Comparison of ENCODE assay signal across 8 cellular contexts in the genomic region with DNA sequence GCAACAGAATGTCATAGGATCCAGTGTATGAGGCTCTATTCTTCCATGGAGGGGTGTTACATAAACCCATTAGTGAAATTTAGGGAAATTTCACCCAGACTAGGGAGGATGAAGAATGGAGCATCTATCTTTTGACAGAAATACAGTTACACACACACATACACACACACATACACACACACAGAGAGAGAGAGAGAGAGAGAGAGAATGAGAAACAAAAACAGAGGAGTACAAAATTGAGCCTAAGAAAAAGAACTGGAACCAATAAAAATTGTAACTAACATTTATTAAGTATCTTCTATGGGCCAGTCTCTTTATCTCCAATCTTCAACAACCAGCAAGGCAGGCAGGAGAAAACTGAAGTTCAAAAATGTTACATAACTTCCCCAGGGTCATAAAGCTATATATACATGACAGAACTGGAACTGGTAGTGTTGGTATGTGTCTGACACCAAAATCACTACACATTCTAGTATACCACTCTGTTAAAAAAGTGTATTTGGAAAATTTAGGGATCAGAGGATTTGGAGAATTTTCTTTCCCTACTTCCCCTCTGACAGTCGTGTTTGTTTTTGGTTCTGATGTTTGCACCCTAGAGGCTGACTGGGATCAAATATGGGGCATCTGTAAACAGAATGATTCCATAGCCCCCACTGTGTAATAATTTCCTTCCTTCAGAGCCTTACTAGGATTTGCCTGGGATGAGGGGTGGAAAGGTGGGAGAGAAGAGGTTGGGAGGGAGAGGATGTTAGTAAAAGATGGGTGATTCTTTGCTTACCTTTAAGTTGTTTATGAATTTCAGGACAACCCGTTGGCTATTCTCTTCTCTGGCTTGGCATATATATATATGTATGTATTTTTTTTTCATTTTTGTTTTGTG. TPM values are rescaled to one million over a fixed set of nuclear protein-coding genes. Genes with fewer than 3 reads are reported as not detected.
A peak's percentile ranks its signal among the peaks of the same experiment; 100 is the strongest.
DNase-seq lines count a peak whose midpoint lies in the region; ATAC-seq and TF ChIP-seq lines count a peak whose summit lies in the region.

No MANE protein-coding gene starts in this region.

- peaks cover 20% of the 10 kb centered on the region for H3K27me3 Mint-ChIP-seq in activated naive CD4-positive, alpha-beta T cell treated with anti-CD3 and anti-CD28 coated beads, Interleukin-2, amount 10 ng/mL, durations not matched to agents 7 days and 5 days
- H3K27me3 Mint-ChIP-seq in activated naive CD8-positive, alpha-beta T cell = no peaks in the 10 kb centered on the region

- no peak for DNase-seq in activated naive CD4-positive, alpha-beta T cell treated with anti-CD3 and anti-CD28 coated beads, Interleukin-2, amount 10 ng/mL, durations not matched to agents 7 days and 5 days
- no peak for DNase-seq in activated naive CD4-positive, alpha-beta T cell (lab: John Stamatoyannopoulos, UW)
- DNase-seq in left colon (no peak), transverse colon (no peak), mesenteric fat pad (ENCODE audit: low spot score) (no peak), NCI-H2029 (lab: John Stamatoyannopoulos, UW) (no peak)

- H3K27ac Mint-ChIP-seq in activated naive CD4-positive, alpha-beta T cell treated with anti-CD3 and anti-CD28 coated beads, Interleukin-2, amount 10 ng/mL, durations not matched to agents 7 days and 5 days = no peak overlapping the region
- H3K27ac Mint-ChIP-seq in activated naive CD8-positive, alpha-beta T cell = peak overlapping the region; percentile 91

- no peaks in the 10 kb centered on the region for H3K9me3 Mint-ChIP-seq in activated naive CD4-positive, alpha-beta T cell treated with anti-CD3 and anti-CD28 coated beads, Interleukin-2, amount 10 ng/mL, durations not matched to agents 7 days and 5 days
- no peaks in the 10 kb centered on the region for H3K9me3 Mint-ChIP-seq in activated naive CD8-positive, alpha-beta T cell (ENCODE audit: low read depth)

- peak overlapping the region in 3 of 4 donors; percentile 81 to 100 (median 91) for H3K4me3 ChIP-seq in transverse colon

- 25 to 34% methylated on average over 2 of the region's 2 CpGs for WGBS in transverse colon (ENCODE audit: low coverage in 1 of 2), 2 donors

- TF ChIP-seq POLR2A in transverse colon (IDR thresholded peaks at IDR 0.05) = no peak

- ATAC-seq in left colon = peak; percentile 18
- no peak for ATAC-seq in GM19463 (IDR thresholded peaks at IDR 0.05; ENCODE audit: unreplicated experiment)

- TF ChIP-seq CTCF in transverse colon (IDR thresholded peaks at IDR 0.05) = no peak

- intact Hi-C loops in left colon (cut with DNase I, micrococcal nuclease) (no loop called here), transverse colon (cut with DNase I; ENCODE audit: low total_unique reads) (no loop called here)

- H3K36me3 Mint-ChIP-seq in activated naive CD4-positive, alpha-beta T cell treated with anti-CD3 and anti-CD28 coated beads, Interleukin-2, amount 10 ng/mL, durations not matched to agents 7 days and 5 days = no peaks in the 10 kb centered on the region
- H3K36me3 Mint-ChIP-seq in activated naive CD8-positive, alpha-beta T cell = no peaks in the 10 kb centered on the region

- in situ Hi-C loops in transverse colon (cut with MboI; ENCODE audit: low pct_ligation_motif_present in 1 of 4, low pct_unique_long_range_greater_than_20kb in 1 of 4, low sequenced_read_pairs in 3 of 4) = loop anchor here (5.0 to 25.0 kb wide), 3 partner anchors 146 to 546 kb away; partner anchors contain the start of gene COA7 (in 4 of the 4)

- peak overlapping the region; percentile 71 for H3K4me3 Mint-ChIP-seq in activated naive CD4-positive, alpha-beta T cell treated with anti-CD3 and anti-CD28 coated beads, Interleukin-2, amount 10 ng/mL, durations not matched to agents 7 days and 5 days
- H3K4me3 Mint-ChIP-seq in activated naive CD8-positive, alpha-beta T cell = peak overlapping the region; percentile 85

- no peaks in the 10 kb centered on the region for H3K9me3 ChIP-seq in transverse colon

- CTCF ChIA-PET in activated naive CD4-positive, alpha-beta T cell treated with anti-CD3 and anti-CD28 coated beads, Interleukin-2, amount 10 ng/mL, durations not matched to agents 7 days and 5 days (lab: Charles Lee) = interaction anchor here (0.7 to 1.3 kb wide), 2 partner anchors 13 to 76 kb away, joined by 3 read pairs; no protein-coding TSS in a partner anchor

- H3K4me1 ChIP-seq in transverse colon = peaks cover 4 to 42% (median 19%) of the 10 kb centered on the region in 4 donors

- TF ChIP-seq EP300 in transverse colon (IDR thresholded peaks at IDR 0.05; ENCODE audit: low read depth) = no peak

- peak overlapping the region; percentile 94 to 98 (median 96) for H3K27ac ChIP-seq in transverse colon

- H3K27me3 ChIP-seq in transverse colon = no peaks in the 10 kb centered on the region

- peaks cover 34% of the 10 kb centered on the region for H3K4me1 Mint-ChIP-seq in activated naive CD4-positive, alpha-beta T cell treated with anti-CD3 and anti-CD28 coated beads, Interleukin-2, amount 10 ng/mL, durations not matched to agents 7 days and 5 days
- H3K4me1 Mint-ChIP-seq in activated naive CD8-positive, alpha-beta T cell (ENCODE audit: low read depth) = peaks cover 42% of the 10 kb centered on the region

- no peaks in the 10 kb centered on the region for H3K36me3 ChIP-seq in transverse colon

RNA-seq across cellular contexts. Expression of gene ZFYVE9, which starts 1.0 kb away (rescaled TPM):
- total RNA-seq in left colon = 10 to 100 TPM; 17.3 to 20.2 TPM
- 10 to 100 TPM; 22.8 to 37.0 (median 28.2) TPM for total RNA-seq in transverse colon
- total RNA-seq in mesenteric fat pad = 21.1 TPM
